1 cellular context compared by ENCODE assay signal in the genomic region with DNA sequence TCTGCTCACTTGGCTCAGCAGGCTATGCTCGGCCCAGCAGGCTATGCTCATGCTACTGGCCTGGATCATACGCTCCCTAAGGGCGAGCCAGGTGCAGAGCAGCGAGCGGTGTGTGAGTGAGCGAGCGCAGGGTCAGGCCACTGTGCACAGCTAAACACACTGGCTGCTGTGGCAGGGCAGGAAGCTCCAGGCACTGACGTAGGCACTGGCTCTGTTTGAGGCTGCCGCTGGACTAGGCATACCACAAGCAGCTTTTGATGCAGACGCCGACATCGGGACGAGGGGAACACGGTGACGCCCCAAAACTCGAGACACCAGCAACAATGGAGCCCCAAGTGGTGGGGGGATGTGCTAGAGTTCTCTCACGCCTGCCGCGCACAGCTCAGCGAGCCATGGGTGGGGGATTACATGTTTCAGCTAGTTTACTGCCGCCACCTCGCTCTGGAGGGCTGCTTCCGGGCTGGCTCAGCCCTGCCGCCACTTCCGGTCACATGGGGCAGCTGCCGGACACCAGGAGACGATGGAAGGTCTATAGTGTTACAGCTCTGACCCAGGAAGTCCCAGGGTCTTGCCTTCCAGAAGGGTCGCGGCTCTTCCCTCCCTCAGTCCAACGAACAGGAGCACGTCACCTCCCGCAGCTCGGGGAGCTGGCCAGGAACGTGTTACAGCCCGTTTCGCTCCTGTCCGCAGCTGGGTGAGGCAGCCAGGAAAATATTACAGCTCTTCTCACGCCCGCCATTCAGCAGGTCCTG.
TF ChIP-seq lines count a peak whose summit lies in the region.

No MANE protein-coding gene starts in this region.

TF ChIP-seq in K562, 482 proteins besides CTCF, POLR2A, EP300 and RAD21 (continued from another document and continues in another):
- TF ChIP-seq KDM4B (IDR thresholded peaks at IDR 0.05; ENCODE audit: borderline replicate concordance in 2 of 2, low read depth in 1 of 2) (0 out of 4 replicates have a peak, but pooled peaks of 1 of the 2 experiments have one; percentile 48), ETV1 (tag; conservative IDR thresholded peaks at IDR 0.05; ENCODE audit: low read depth) (peak; percentile 54; the same call in 1 of the 2 replicates), ZBTB43 (CRISPR knock-in tag; IDR thresholded peaks at IDR 0.05) (no peak), PPARD (CRISPR knock-in tag; IDR thresholded peaks at IDR 0.05) (no peak), ZBTB12 (CRISPR knock-in tag; IDR thresholded peaks at IDR 0.05) (peak; percentile 13; the same call in 1 of the 2 replicates), ZNF274 (IDR thresholded peaks at IDR 0.05; ENCODE audit: borderline replicate concordance, low read depth, low read length) (no peak), GABPB2 (CRISPR knock-in tag; conservative IDR thresholded peaks at IDR 0.05) (no peak), LCOR (CRISPR knock-in tag; IDR thresholded peaks at IDR 0.05) (peak; percentile 89), ZNF431 (CRISPR knock-in tag; IDR thresholded peaks at IDR 0.05) (0 out of 2 replicates have a peak, but pooled peaks have one; percentile 33), ZNF512 (tag; IDR thresholded peaks at IDR 0.05) (no peak), ZNF57 (CRISPR knock-in tag; IDR thresholded peaks at IDR 0.05) (no peak), NFRKB (IDR thresholded peaks at IDR 0.05; ENCODE audit: low read depth) (peak; percentile 58; the same call in 1 of the 2 replicates), ILF3 (IDR thresholded peaks at IDR 0.05; ENCODE audit: borderline replicate concordance) (no peak), ZNF551 (CRISPR knock-in tag; IDR thresholded peaks at IDR 0.05) (no peak), MAZ (CRISPR knock-in tag; conservative IDR thresholded peaks at IDR 0.05 in 1 of 2, IDR thresholded peaks at IDR 0.05 in 1 of 2) (peak in 1 of 2 experiments; percentile 68; a peak in 1 of 4 replicates), ASH1L (IDR thresholded peaks at IDR 0.05; ENCODE audit: borderline replicate concordance, low read depth, partially characterized antibody) (no peak), GTF2F1 (IDR thresholded peaks at IDR 0.05; ENCODE audit: low read depth, low read length) (no peak), SMAD4 (CRISPR knock-in tag; conservative IDR thresholded peaks at IDR 0.05) (peak; percentile 47; the same call in 1 of the 2 replicates), RB1 (IDR thresholded peaks at IDR 0.05; ENCODE audit: low read depth) (no peak), ELF2 (CRISPR knock-in tag; IDR thresholded peaks at IDR 0.05) (peak; percentile 92), ZNF224 (CRISPR knock-in tag; IDR thresholded peaks at IDR 0.05) (peak; percentile 60; the same call in 1 of the 2 replicates), ZNF121 (CRISPR knock-in tag; conservative IDR thresholded peaks at IDR 0.05) (no peak), CBFA2T2 (conservative IDR thresholded peaks at IDR 0.05) (no peak), MYBL2 (IDR thresholded peaks at IDR 0.05; ENCODE audit: low read depth) (no peak), MYBL2 (CRISPR knock-in tag; IDR thresholded peaks at IDR 0.05; ENCODE audit: borderline replicate concordance) (no peak)
- TF ChIP-seq, protein P1, sequence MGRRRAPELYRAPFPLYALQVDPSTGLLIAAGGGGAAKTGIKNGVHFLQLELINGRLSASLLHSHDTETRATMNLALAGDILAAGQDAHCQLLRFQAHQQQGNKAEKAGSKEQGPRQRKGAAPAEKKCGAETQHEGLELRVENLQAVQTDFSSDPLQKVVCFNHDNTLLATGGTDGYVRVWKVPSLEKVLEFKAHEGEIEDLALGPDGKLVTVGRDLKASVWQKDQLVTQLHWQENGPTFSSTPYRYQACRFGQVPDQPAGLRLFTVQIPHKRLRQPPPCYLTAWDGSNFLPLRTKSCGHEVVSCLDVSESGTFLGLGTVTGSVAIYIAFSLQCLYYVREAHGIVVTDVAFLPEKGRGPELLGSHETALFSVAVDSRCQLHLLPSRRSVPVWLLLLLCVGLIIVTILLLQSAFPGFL (CRISPR knock-in tag; IDR thresholded peaks at IDR 0.05), result no peak
- TF ChIP-seq, protein P2, sequence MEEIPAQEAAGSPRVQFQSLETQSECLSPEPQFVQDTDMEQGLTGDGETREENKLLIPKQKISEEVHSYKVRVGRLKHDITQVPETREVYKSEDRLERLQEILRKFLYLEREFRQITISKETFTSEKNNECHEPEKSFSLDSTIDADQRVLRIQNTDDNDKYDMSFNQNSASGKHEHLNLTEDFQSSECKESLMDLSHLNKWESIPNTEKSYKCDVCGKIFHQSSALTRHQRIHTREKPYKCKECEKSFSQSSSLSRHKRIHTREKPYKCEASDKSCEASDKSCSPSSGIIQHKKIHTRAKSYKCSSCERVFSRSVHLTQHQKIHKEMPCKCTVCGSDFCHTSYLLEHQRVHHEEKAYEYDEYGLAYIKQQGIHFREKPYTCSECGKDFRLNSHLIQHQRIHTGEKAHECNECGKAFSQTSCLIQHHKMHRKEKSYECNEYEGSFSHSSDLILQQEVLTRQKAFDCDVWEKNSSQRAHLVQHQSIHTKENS (CRISPR knock-in tag; IDR thresholded peaks at IDR 0.05), result no peak
- TF ChIP-seq, protein P3, sequence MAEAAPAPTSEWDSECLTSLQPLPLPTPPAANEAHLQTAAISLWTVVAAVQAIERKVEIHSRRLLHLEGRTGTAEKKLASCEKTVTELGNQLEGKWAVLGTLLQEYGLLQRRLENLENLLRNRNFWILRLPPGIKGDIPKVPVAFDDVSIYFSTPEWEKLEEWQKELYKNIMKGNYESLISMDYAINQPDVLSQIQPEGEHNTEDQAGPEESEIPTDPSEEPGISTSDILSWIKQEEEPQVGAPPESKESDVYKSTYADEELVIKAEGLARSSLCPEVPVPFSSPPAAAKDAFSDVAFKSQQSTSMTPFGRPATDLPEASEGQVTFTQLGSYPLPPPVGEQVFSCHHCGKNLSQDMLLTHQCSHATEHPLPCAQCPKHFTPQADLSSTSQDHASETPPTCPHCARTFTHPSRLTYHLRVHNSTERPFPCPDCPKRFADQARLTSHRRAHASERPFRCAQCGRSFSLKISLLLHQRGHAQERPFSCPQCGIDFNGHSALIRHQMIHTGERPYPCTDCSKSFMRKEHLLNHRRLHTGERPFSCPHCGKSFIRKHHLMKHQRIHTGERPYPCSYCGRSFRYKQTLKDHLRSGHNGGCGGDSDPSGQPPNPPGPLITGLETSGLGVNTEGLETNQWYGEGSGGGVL (CRISPR knock-in tag; IDR thresholded peaks at IDR 0.05), result no peak
- TF ChIP-seq, protein P4, sequence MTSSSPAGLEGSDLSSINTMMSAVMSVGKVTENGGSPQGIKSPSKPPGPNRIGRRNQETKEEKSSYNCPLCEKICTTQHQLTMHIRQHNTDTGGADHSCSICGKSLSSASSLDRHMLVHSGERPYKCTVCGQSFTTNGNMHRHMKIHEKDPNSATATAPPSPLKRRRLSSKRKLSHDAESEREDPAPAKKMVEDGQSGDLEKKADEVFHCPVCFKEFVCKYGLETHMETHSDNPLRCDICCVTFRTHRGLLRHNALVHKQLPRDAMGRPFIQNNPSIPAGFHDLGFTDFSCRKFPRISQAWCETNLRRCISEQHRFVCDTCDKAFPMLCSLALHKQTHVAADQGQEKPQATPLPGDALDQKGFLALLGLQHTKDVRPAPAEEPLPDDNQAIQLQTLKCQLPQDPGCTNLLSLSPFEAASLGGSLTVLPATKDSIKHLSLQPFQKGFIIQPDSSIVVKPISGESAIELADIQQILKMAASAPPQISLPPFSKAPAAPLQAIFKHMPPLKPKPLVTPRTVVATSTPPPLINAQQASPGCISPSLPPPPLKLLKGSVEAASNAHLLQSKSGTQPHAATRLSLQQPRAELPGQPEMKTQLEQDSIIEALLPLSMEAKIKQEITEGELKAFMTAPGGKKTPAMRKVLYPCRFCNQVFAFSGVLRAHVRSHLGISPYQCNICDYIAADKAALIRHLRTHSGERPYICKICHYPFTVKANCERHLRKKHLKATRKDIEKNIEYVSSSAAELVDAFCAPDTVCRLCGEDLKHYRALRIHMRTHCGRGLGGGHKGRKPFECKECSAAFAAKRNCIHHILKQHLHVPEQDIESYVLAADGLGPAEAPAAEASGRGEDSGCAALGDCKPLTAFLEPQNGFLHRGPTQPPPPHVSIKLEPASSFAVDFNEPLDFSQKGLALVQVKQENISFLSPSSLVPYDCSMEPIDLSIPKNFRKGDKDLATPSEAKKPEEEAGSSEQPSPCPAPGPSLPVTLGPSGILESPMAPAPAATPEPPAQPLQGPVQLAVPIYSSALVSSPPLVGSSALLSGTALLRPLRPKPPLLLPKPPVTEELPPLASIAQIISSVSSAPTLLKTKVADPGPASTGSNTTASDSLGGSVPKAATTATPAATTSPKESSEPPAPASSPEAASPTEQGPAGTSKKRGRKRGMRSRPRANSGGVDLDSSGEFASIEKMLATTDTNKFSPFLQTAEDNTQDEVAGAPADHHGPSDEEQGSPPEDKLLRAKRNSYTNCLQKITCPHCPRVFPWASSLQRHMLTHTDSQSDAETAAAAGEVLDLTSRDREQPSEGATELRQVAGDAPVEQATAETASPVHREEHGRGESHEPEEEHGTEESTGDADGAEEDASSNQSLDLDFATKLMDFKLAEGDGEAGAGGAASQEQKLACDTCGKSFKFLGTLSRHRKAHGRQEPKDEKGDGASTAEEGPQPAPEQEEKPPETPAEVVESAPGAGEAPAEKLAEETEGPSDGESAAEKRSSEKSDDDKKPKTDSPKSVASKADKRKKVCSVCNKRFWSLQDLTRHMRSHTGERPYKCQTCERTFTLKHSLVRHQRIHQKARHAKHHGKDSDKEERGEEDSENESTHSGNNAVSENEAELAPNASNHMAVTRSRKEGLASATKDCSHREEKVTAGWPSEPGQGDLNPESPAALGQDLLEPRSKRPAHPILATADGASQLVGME (CRISPR knock-in tag; IDR thresholded peaks at IDR 0.05), result 0 out of 2 replicates have a peak, but pooled peaks have one; percentile 7
- TF ChIP-seq, protein P5, sequence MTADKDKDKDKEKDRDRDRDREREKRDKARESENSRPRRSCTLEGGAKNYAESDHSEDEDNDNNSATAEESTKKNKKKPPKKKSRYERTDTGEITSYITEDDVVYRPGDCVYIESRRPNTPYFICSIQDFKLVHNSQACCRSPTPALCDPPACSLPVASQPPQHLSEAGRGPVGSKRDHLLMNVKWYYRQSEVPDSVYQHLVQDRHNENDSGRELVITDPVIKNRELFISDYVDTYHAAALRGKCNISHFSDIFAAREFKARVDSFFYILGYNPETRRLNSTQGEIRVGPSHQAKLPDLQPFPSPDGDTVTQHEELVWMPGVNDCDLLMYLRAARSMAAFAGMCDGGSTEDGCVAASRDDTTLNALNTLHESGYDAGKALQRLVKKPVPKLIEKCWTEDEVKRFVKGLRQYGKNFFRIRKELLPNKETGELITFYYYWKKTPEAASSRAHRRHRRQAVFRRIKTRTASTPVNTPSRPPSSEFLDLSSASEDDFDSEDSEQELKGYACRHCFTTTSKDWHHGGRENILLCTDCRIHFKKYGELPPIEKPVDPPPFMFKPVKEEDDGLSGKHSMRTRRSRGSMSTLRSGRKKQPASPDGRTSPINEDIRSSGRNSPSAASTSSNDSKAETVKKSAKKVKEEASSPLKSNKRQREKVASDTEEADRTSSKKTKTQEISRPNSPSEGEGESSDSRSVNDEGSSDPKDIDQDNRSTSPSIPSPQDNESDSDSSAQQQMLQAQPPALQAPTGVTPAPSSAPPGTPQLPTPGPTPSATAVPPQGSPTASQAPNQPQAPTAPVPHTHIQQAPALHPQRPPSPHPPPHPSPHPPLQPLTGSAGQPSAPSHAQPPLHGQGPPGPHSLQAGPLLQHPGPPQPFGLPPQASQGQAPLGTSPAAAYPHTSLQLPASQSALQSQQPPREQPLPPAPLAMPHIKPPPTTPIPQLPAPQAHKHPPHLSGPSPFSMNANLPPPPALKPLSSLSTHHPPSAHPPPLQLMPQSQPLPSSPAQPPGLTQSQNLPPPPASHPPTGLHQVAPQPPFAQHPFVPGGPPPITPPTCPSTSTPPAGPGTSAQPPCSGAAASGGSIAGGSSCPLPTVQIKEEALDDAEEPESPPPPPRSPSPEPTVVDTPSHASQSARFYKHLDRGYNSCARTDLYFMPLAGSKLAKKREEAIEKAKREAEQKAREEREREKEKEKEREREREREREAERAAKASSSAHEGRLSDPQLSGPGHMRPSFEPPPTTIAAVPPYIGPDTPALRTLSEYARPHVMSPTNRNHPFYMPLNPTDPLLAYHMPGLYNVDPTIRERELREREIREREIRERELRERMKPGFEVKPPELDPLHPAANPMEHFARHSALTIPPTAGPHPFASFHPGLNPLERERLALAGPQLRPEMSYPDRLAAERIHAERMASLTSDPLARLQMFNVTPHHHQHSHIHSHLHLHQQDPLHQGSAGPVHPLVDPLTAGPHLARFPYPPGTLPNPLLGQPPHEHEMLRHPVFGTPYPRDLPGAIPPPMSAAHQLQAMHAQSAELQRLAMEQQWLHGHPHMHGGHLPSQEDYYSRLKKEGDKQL (CRISPR knock-in tag; IDR thresholded peaks at IDR 0.05; ENCODE audit: borderline replicate concordance), result peak; percentile 68; the same call in 1 of the 2 replicates
